In genomic region chr11:128896356-128896755, GRCh38 we compare ENCODE assay signal across 24 cellular contexts. TPM values are rescaled to one million over a fixed set of nuclear protein-coding genes. Genes with fewer than 3 reads are reported as not detected.
"Had no signal": no experiment of that assay in that cellular context is flagged by ENCODE, and none has a peak within 500 bp of the region (broad histone marks: within the 10 kb centered on the region; RNA-seq: fewer than 3 reads in every experiment).

No MANE protein-coding gene starts in this region.

- ATAC-seq: activated T-cell treated with anti-CD3 and anti-CD28 coated beads, Interleukin-2, amount 50 U/mL, for 4 hours; esophagus mucosa; foreskin keratinocyte; left cardiac atrium; natural killer cell; right lobe of liver had no signal

- H3K9me3 Mint-ChIP-seq: activated T-cell treated with anti-CD3 and anti-CD28 coated beads, Interleukin-2, amount 50 U/mL, for 4 hours; dendritic cell treated with granulocyte-macrophage colony-stimulating factor and Interleukin-4, amounts not matched to agents 40 ng/mL and 50 ng/mL, for 4 days; natural killer cell had no signal

- DNase-seq: activated CD4-positive, alpha-beta T cell treated with anti-CD3 and anti-CD28 coated beads for 48 hours; activated CD4-positive, CD25-positive, alpha-beta regulatory T cell; activated CD8-positive, alpha-beta memory T cell treated with anti-CD3 and anti-CD28 coated beads, Interleukin-2, amount 50 U/mL, for 4 hours; activated naive CD4-positive, alpha-beta T cell treated with anti-CD3 and anti-CD28 coated beads, Interleukin-2, amount 50 U/mL, for 16 hours; activated T-cell treated with anti-CD3 and anti-CD28 coated beads, Interleukin-2, amount 50 U/mL, for 4 hours; effector CD8-positive, alpha-beta T cell; foreskin keratinocyte; hippocampal formation; left cardiac atrium; lower lobe of right lung; natural killer cell; ovary; right lobe of liver; stimulated activated CD8-positive, alpha-beta memory T cell treated with anti-CD3 and anti-CD28 coated beads, Interleukin-4, amount 100 ng/mL, for 48 hours; stimulated activated naive CD4-positive, alpha-beta T cell treated with Interleukin-2 at 50 U/mL for 16 hours; T-helper 1 cell; T-helper 9 cell; tibial artery had no signal

- H3K4me3 ChIP-seq: lower lobe of right lung, ovary, right lobe of liver, tibial artery had no signal

- H3K36me3 Mint-ChIP-seq: natural killer cell had no signal

- H3K4me3 Mint-ChIP-seq: activated T-cell treated with anti-CD3 and anti-CD28 coated beads, Interleukin-2, amount 50 U/mL, for 4 hours; dendritic cell treated with granulocyte-macrophage colony-stimulating factor and Interleukin-4, amounts not matched to agents 40 ng/mL and 50 ng/mL, for 4 days; natural killer cell had no signal

- H3K27ac Mint-ChIP-seq: dendritic cell treated with granulocyte-macrophage colony-stimulating factor and Interleukin-4, amounts not matched to agents 40 ng/mL and 50 ng/mL, for 4 days; natural killer cell had no signal

RNA-seq across cellular contexts. Expression of gene KCNJ5, which starts 5.2 kb away (rescaled TPM):
- total RNA-seq: activated T-cell treated with anti-CD3 and anti-CD28 coated beads, Interleukin-2, amount 50 U/mL, for 4 hours; pulmonary artery endothelial cell had no signal

RNA-seq across cellular contexts. Expression of gene KCNJ1, which starts 29.3 kb away (rescaled TPM):
- total RNA-seq: activated T-cell treated with anti-CD3 and anti-CD28 coated beads, Interleukin-2, amount 50 U/mL, for 4 hours; chondrocyte; esophagus mucosa; foreskin keratinocyte; left cardiac atrium; mesenteric fat pad; natural killer cell; pulmonary artery endothelial cell; right lobe of liver had no signal

RNA-seq across cellular contexts. Expression of gene TP53AIP1, which starts 46.3 kb away (rescaled TPM):
- total RNA-seq: activated T-cell treated with anti-CD3 and anti-CD28 coated beads, Interleukin-2, amount 50 U/mL, for 4 hours; left cardiac atrium; lower lobe of right lung; natural killer cell; pulmonary artery endothelial cell; subcutaneous adipose tissue had no signal
